8 cellular contexts compared by ENCODE assay signal in the genomic region with DNA sequence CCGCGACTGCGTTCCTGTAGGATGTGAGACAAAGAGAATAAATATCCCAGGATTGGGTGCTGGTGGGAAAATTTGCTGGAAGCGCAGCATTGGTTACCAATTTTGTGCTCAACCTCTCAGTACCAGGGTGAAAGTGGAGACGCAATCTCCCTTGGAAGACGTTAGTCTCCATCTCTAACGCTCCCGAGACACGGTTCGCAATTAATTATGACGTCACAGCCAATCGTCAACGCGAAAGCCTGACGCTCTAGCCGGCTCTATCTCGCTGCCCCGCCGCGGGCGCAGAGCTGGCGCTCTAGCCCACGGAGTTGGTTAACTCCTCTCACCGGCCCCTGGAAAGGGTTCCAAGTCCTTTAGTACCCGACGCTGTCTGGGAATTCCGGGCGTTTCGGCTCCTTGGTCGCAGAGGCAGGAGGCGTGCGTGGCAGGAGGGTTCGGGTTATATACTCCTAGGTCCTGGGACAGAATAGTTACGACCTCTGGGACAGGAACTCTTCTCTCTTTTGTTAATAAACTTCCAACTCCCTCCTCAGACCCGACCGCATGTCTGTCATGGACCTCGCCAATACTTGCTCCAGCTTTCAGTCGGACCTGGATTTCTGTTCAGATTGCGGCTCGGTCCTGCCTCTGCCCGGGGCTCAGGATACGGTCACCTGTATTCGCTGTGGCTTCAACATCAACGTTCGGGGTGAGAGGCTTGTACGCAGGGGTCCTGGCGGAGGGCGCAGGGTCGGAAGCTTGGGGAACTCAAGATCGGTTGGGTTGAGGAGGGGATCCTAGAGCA. TPM values are rescaled to one million over a fixed set of nuclear protein-coding genes. Genes with fewer than 3 reads are reported as not detected.
DNase-seq lines count a peak whose midpoint lies in the region; ATAC-seq and TF ChIP-seq lines count a peak whose summit lies in the region.

A gene with protein sequence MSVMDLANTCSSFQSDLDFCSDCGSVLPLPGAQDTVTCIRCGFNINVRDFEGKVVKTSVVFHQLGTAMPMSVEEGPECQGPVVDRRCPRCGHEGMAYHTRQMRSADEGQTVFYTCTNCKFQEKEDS (plus strand): TSS at position 284 of the 784 bp plus-strand sequence. CDS start 260 bp downstream, at position 544.

- no peak for TF ChIP-seq CTCF in left lung (IDR thresholded peaks at IDR 0.05)

- H3K36me3 Mint-ChIP-seq in dendritic cell treated with granulocyte-macrophage colony-stimulating factor and Interleukin-4, amounts not matched to agents 40 ng/mL and 50 ng/mL, for 4 days (ENCODE audit: low read depth): peaks cover 36% of the 10 kb centered on the region

- peak within 1 kb of the TSS; percentile 90 for H3K9ac ChIP-seq in BLaER1

- H3K27me3 Mint-ChIP-seq in dendritic cell treated with granulocyte-macrophage colony-stimulating factor and Interleukin-4, amounts not matched to agents 40 ng/mL and 50 ng/mL, for 4 days: no peaks in the 10 kb centered on the region

- H3K27me3 ChIP-seq in BLaER1: no peaks in the 10 kb centered on the region
- no peaks in the 10 kb centered on the region for H3K27me3 ChIP-seq in left lung

- peaks cover 30% of the 10 kb centered on the region for H3K4me1 Mint-ChIP-seq in dendritic cell treated with granulocyte-macrophage colony-stimulating factor and Interleukin-4, amounts not matched to agents 40 ng/mL and 50 ng/mL, for 4 days (ENCODE audit: low read depth)

- peaks cover 43% of the 10 kb centered on the region for H3K4me1 ChIP-seq in BLaER1
- peaks cover 11 to 47% of the 10 kb centered on the region in 2 donors for H3K4me1 ChIP-seq in left lung

- no peaks in the 10 kb centered on the region for H3K9me3 Mint-ChIP-seq in dendritic cell treated with granulocyte-macrophage colony-stimulating factor and Interleukin-4, amounts not matched to agents 40 ng/mL and 50 ng/mL, for 4 days

- H3K4me3 ChIP-seq in BLaER1 (peak within 1 kb of the TSS; percentile 72), left lung (peak within 1 kb of the TSS; percentile 81 to 82)

- peak; percentile 84 for ATAC-seq in GM19351 (IDR thresholded peaks at IDR 0.05; ENCODE audit: unreplicated experiment)
- peak; percentile 60 for ATAC-seq in HG03558 (IDR thresholded peaks at IDR 0.05; ENCODE audit: extremely low read depth, unreplicated experiment)
- peak; percentile 98 for ATAC-seq in left lung

- no peaks in the 10 kb centered on the region for H4K20me1 ChIP-seq in BLaER1

- peaks cover 31% of the 10 kb centered on the region for H3K36me3 ChIP-seq in BLaER1
- peaks cover 0 to 14% of the 10 kb centered on the region in 2 donors for H3K36me3 ChIP-seq in left lung

- peak within 1 kb of the TSS; percentile 97 for H3K4me2 ChIP-seq in BLaER1

- DNase-seq in NCI-H774 (lab: John Stamatoyannopoulos, UW): peak; percentile 93
- DNase-seq in activated CD4-positive, alpha-beta T cell treated with anti-CD3 and anti-CD28 coated beads, Interleukin-2, amount 50 U/mL, for 4 hours: peak; percentile 80 to 81
- DNase-seq in left lung: peak; percentile 94 to 96
- peak; percentile 72 to 76 for DNase-seq in stimulated activated CD4-positive, alpha-beta T cell treated with anti-CD3 and anti-CD28 coated beads, Interleukin-2, amount 100 ng/mL, for 48 hours

- peak within 1 kb of the TSS; percentile 97 for H3K4me3 Mint-ChIP-seq in dendritic cell treated with granulocyte-macrophage colony-stimulating factor and Interleukin-4, amounts not matched to agents 40 ng/mL and 50 ng/mL, for 4 days

- intact Hi-C loops in dendritic cell treated with granulocyte-macrophage colony-stimulating factor and Interleukin-4, amounts not matched to agents 40 ng/mL and 50 ng/mL, for 4 days (cut with micrococcal nuclease): loop anchor here (2.0 to 10.0 kb wide), 2 partner anchors 42 to 116 kb away; a partner anchor contains a TSS
- intact Hi-C loops in left lung (cut with DNase I): no loop called here

- H3K9me3 ChIP-seq in BLaER1: no peaks in the 10 kb centered on the region
- H3K9me3 ChIP-seq in left lung: no peaks in the 10 kb centered on the region

- H3K27ac ChIP-seq in BLaER1 (peak within 1 kb of the TSS; percentile 77), left lung (peak within 1 kb of the TSS; percentile 91)

- H3K27ac Mint-ChIP-seq in dendritic cell treated with granulocyte-macrophage colony-stimulating factor and Interleukin-4, amounts not matched to agents 40 ng/mL and 50 ng/mL, for 4 days: peak within 1 kb of the TSS; percentile 97

RNA-seq across cellular contexts. Expression of the gene that starts here (rescaled TPM):
- total RNA-seq in left lung: 10 to 100 TPM; 21.3 to 24.7 TPM

Comparison
In these comparisons a context has a peak if more than half of its experiments do, and no peak if none do; other contexts are left out.
1. Peak in every context shown above with its lines: DNase-seq, ATAC-seq, H3K4me3 ChIP-seq and H3K27ac ChIP-seq.